Comparison of ENCODE assay signal across 18 cellular contexts in genomic region chr19:18597809-18598660, GRCh38. TPM values are rescaled to one million over a fixed set of nuclear protein-coding genes. Genes with fewer than 3 reads are reported as not detected.
A peak's percentile ranks its signal among the peaks of the same experiment; 100 is the strongest.
DNase-seq lines count a peak whose midpoint lies in the region; ATAC-seq and TF ChIP-seq lines count a peak whose summit lies in the region.
"Had no signal": no experiment of that assay in that cellular context is flagged by ENCODE, and none has a peak within 500 bp of the region (broad histone marks: within the 10 kb centered on the region; RNA-seq: fewer than 3 reads in every experiment).

No MANE protein-coding gene starts in this region.

- peaks cover 20% of the 10 kb centered on the region for H3K4me1 Mint-ChIP-seq in neural crest cell
- H3K4me1 Mint-ChIP-seq in CD8-positive, alpha-beta memory T cell = peaks cover 11 to 20% (median 13%) of the 10 kb centered on the region in 3 donors
- H3K4me1 Mint-ChIP-seq in stimulated activated naive CD8-positive, alpha-beta T cell treated with anti-CD3 and anti-CD28 coated beads, Interleukin-15, amount 100 ng/mL, for 72 hours = peaks cover 49% of the 10 kb centered on the region

- no peaks in the 10 kb centered on the region for H3K36me3 Mint-ChIP-seq in neural crest cell (ENCODE audit: low read depth)
- peaks cover 0 to under 1% (median 0%) of the 10 kb centered on the region in 3 donors for H3K36me3 Mint-ChIP-seq in CD8-positive, alpha-beta memory T cell

- no TSS peak for BruUV-seq in A673 (replicated peaks; lab: Mats Ljungman, UMichigan)

- POLR2A ChIA-PET in A673 (lab: Charles Lee; ENCODE audit: low non-redundant PET) = no interaction called here
- POLR2A ChIA-PET in CD8-positive, alpha-beta memory T cell (lab: Charles Lee) = interaction anchor here (0.6 kb wide), 1 partner anchor 605 kb away, joined by 5 read pairs; the partner anchor contains the start of gene NR2C2AP

- CTCF ChIA-PET in A673 (lab: Charles Lee) = interaction anchor here (0.6 kb wide), 1 partner anchor 74 kb away, joined by 3 read pairs; no protein-coding TSS in a partner anchor
- CTCF ChIA-PET in CD8-positive, alpha-beta memory T cell (lab: Charles Lee) = interaction anchor here (1.3 kb wide), 1 partner anchor 9 kb away, joined by 5 read pairs; the partner anchor contains the start of gene REX1BD

- in situ Hi-C loops in GM13977 (cut with MboI; ENCODE audit: low pct_unique_long_range_greater_than_20kb, low sequenced_read_pairs, unreplicated experiment) = no loop called here

- H3K27ac ChIP-seq in A673 (ENCODE audit: low read depth, low read length, poor library complexity, severe bottlenecking) = peak overlapping the region; percentile 83
- no peak overlapping the region for H3K27ac ChIP-seq in CD8-positive, alpha-beta memory T cell (ENCODE audit: low read depth, low read length)
- H3K27ac ChIP-seq: GM23248 had no signal

- H3K4me3 Mint-ChIP-seq in neural crest cell = peak overlapping the region; percentile 66
- H3K4me3 Mint-ChIP-seq in CD8-positive, alpha-beta memory T cell = no peak overlapping the region
- H3K4me3 Mint-ChIP-seq in stimulated activated naive CD8-positive, alpha-beta T cell treated with anti-CD3 and anti-CD28 coated beads, Interleukin-15, amount 100 ng/mL, for 72 hours = no peak overlapping the region

- no peaks in the 10 kb centered on the region for H3K27me3 ChIP-seq in A673 (replicated peaks; ENCODE audit: insufficient read depth, low read depth, low read length, poor library complexity)
- H3K27me3 ChIP-seq in CD8-positive, alpha-beta memory T cell (ENCODE audit: insufficient read depth, low read length, poor library complexity, severe bottlenecking) = peaks cover 7% of the 10 kb centered on the region

- H3K9me3 ChIP-seq in A673 (ENCODE audit: low read depth, low read length, poor library complexity, severe bottlenecking) = no peaks in the 10 kb centered on the region
- H3K9me3 ChIP-seq in CD8-positive, alpha-beta memory T cell (ENCODE audit: low read length) = no peaks in the 10 kb centered on the region
- H3K9me3 ChIP-seq: Caco-2 had no signal

- H3K27me3 Mint-ChIP-seq in neural crest cell (ENCODE audit: low read depth) = peaks cover 77% of the 10 kb centered on the region
- H3K27me3 Mint-ChIP-seq in CD8-positive, alpha-beta memory T cell = peaks cover 0 to 16% of the 10 kb centered on the region in 2 donors
- H3K27me3 Mint-ChIP-seq in stimulated activated naive CD8-positive, alpha-beta T cell treated with anti-CD3 and anti-CD28 coated beads, Interleukin-15, amount 100 ng/mL, for 72 hours = peaks cover 72% of the 10 kb centered on the region

- H3K27ac Mint-ChIP-seq in neural crest cell (ENCODE audit: unreplicated experiment) = no peak overlapping the region
- no peak overlapping the region for H3K27ac Mint-ChIP-seq in CD8-positive, alpha-beta memory T cell
- H3K27ac Mint-ChIP-seq in stimulated activated naive CD8-positive, alpha-beta T cell treated with anti-CD3 and anti-CD28 coated beads, Interleukin-15, amount 100 ng/mL, for 72 hours = no peak overlapping the region

- intact Hi-C loops in A673 (cut with micrococcal nuclease; ENCODE audit: unreplicated experiment) = loop anchor here (10.0 kb wide), 1 partner anchor 133 kb away; no protein-coding TSS in a partner anchor

- H3K4me3 ChIP-seq in A673 (ENCODE audit: low read depth, low read length, poor library complexity, severe bottlenecking) = no peak overlapping the region
- no peak overlapping the region for H3K4me3 ChIP-seq in CD8-positive, alpha-beta memory T cell (ENCODE audit: low read length)
- H3K4me3 ChIP-seq: GM23248 had no signal

- no peaks in the 10 kb centered on the region for H3K9me3 Mint-ChIP-seq in neural crest cell
- no peaks in the 10 kb centered on the region for H3K9me3 Mint-ChIP-seq in CD8-positive, alpha-beta memory T cell
- no peaks in the 10 kb centered on the region for H3K9me3 Mint-ChIP-seq in stimulated activated naive CD8-positive, alpha-beta T cell treated with anti-CD3 and anti-CD28 coated beads, Interleukin-15, amount 100 ng/mL, for 72 hours

- peaks cover 35% of the 10 kb centered on the region for H3K36me3 ChIP-seq in A673 (ENCODE audit: insufficient read depth, low read length, poor library complexity, severe bottlenecking)
- no peaks in the 10 kb centered on the region for H3K36me3 ChIP-seq in CD8-positive, alpha-beta memory T cell (ENCODE audit: insufficient read depth, low read length)

- TF ChIP-seq CTCF in A673 (conservative IDR thresholded peaks at IDR 0.05; ENCODE audit: low read depth, low read length) (no peak), GM13977 (IDR thresholded peaks at IDR 0.05; ENCODE audit: extremely low read depth, insufficient read depth, missing control alignments) (no peak), neural crest cell (conservative IDR thresholded peaks at IDR 0.05) (no peak)

- H3K4me1 ChIP-seq in A673 (ENCODE audit: insufficient read depth, low read length, poor library complexity, severe bottlenecking) = peaks cover 47% of the 10 kb centered on the region
- peaks cover 12% of the 10 kb centered on the region for H3K4me1 ChIP-seq in CD8-positive, alpha-beta memory T cell (ENCODE audit: insufficient read depth, low read length)

- ATAC-seq in GM21737 (IDR thresholded peaks at IDR 0.05; ENCODE audit: unreplicated experiment) = no peak
- no peak for ATAC-seq in stimulated activated naive CD8-positive, alpha-beta T cell treated with anti-CD3 and anti-CD28 coated beads, Interleukin-15, amount 100 ng/mL, for 72 hours

- DNase-seq in A673 (ENCODE audit: low spot score) = peak; percentile 58
- DNase-seq in GM13977 (ENCODE audit: low spot score) = peak; percentile 24
- peak; percentile 75 for DNase-seq in SK-N-DZ (ENCODE audit: low spot score)
- DNase-seq in neural crest cell (ENCODE audit: low read depth, low spot score) = no peak
- DNase-seq in activated CD8-positive, alpha-beta memory T cell treated with anti-CD3 and anti-CD28 coated beads, Interleukin-2, amount 50 U/mL, for 48 hours = no peak
- no peak for DNase-seq in CD8-positive, alpha-beta memory T cell
- DNase-seq in stimulated activated naive CD8-positive, alpha-beta T cell treated with anti-CD3 and anti-CD28 coated beads, Interleukin-15, amount 100 ng/mL, for 72 hours = no peak
- DNase-seq: Caco-2, DMS53, GM23248, KBM-7, NCI-H1436, NCI-H2029 treated with DMSO at 0.1 percent for 48 hours, NCI-H2171 treated with DMSO at 0.1 percent for 48 hours, NCI-H446 treated with DMSO at 0.1 percent for 48 hours, NCI-H748 treated with DMSO at 0.1 percent for 48 hours had no signal

RNA-seq across cellular contexts. Expression of gene CRLF1, which starts 8.6 kb away (rescaled TPM):
- 192 and 305 TPM in 2 replicates for total RNA-seq in A673 (2021)
- polyA plus RNA-seq in SK-N-DZ (2014; cell fraction: cytosol; rRNA removed) = 10.9 and 26.9 TPM in 2 replicates
- 5.0 and 5.3 TPM in 2 replicates for polyA plus RNA-seq in SK-N-DZ (2014; cell fraction: nucleus; rRNA removed)
- total RNA-seq in neural crest cell = 0.68 and 1.5 TPM in 2 replicates
- total RNA-seq in CD8-positive, alpha-beta memory T cell = not detected
- not detected for polyA plus RNA-seq in CD8-positive, alpha-beta memory T cell

RNA-seq across cellular contexts. Expression of gene REX1BD, which starts 9.4 kb away (rescaled TPM):
- 61.4 and 74.9 TPM in 2 replicates for total RNA-seq in A673 (2021)
- 112 and 138 TPM in 2 replicates for polyA plus RNA-seq in SK-N-DZ (2014; cell fraction: cytosol; rRNA removed)
- 476 and 597 TPM in 2 replicates for polyA plus RNA-seq in SK-N-DZ (2014; cell fraction: nucleus; rRNA removed)
- total RNA-seq in neural crest cell = 71.8 and 71.9 TPM in 2 replicates
- total RNA-seq in CD8-positive, alpha-beta memory T cell = 100 to 1,000 TPM; 107 to 110 TPM
- 169 TPM for polyA plus RNA-seq in CD8-positive, alpha-beta memory T cell

RNA-seq across cellular contexts. Expression of gene TMEM59L, which starts 14.6 kb away (rescaled TPM):
- 9.3 and 18.0 TPM in 2 replicates for total RNA-seq in A673 (2021)
- 8.1 and 9.2 TPM in 2 replicates for polyA plus RNA-seq in SK-N-DZ (2014; cell fraction: cytosol; rRNA removed)
- polyA plus RNA-seq in SK-N-DZ (2014; cell fraction: nucleus; rRNA removed) = 35.4 and 50.9 TPM in 2 replicates
- total RNA-seq in neural crest cell = 6.4 and 6.5 TPM in 2 replicates
- not detected for total RNA-seq in CD8-positive, alpha-beta memory T cell
- not detected for polyA plus RNA-seq in CD8-positive, alpha-beta memory T cell
- polyA plus RNA-seq: CD14-positive monocyte had no signal

RNA-seq across cellular contexts. Expression of gene UBA52, which starts 26.4 kb away (rescaled TPM):
- total RNA-seq in A673 (2021) (1,270 and 1,348 TPM in 2 replicates), neural crest cell (1,081 and 1,137 TPM in 2 replicates)
- 826 and 902 TPM in 2 replicates for polyA plus RNA-seq in SK-N-DZ (2014; cell fraction: cytosol; rRNA removed)
- 558 and 639 TPM in 2 replicates for polyA plus RNA-seq in SK-N-DZ (2014; cell fraction: nucleus; rRNA removed)
- 1,000 to 10,000 TPM; 1,684 to 1,700 TPM for total RNA-seq in CD8-positive, alpha-beta memory T cell
- polyA plus RNA-seq in CD8-positive, alpha-beta memory T cell = 1,487 TPM

RNA-seq across cellular contexts. Expression of gene KLHL26, which starts 38.8 kb away (rescaled TPM):
- total RNA-seq in A673 (2021) (16.3 and 16.8 TPM in 2 replicates), neural crest cell (11.1 and 12.3 TPM in 2 replicates)
- 3.0 and 6.1 TPM in 2 replicates for polyA plus RNA-seq in SK-N-DZ (2014; cell fraction: cytosol; rRNA removed)
- polyA plus RNA-seq in SK-N-DZ (2014; cell fraction: nucleus; rRNA removed) = 1.6 and 2.7 TPM in 2 replicates
- 10 to 100 TPM; 12.4 to 12.8 TPM for total RNA-seq in CD8-positive, alpha-beta memory T cell
- 5.1 TPM for polyA plus RNA-seq in CD8-positive, alpha-beta memory T cell

Comparison
In these comparisons a context has a peak if more than half of its experiments do, and no peak if none do; other contexts are left out.
1. DNase-seq: peak in A673 (single experiment), GM13977 (single experiment) and SK-N-DZ (single experiment); none in neural crest cell (single experiment), activated CD8-positive, alpha-beta memory T cell treated with anti-CD3 and anti-CD28 coated beads, Interleukin-2, amount 50 U/mL, for 48 hours (single experiment), CD8-positive, alpha-beta memory T cell (0 of 5) and stimulated activated naive CD8-positive, alpha-beta T cell treated with anti-CD3 and anti-CD28 coated beads, Interleukin-15, amount 100 ng/mL, for 72 hours (0 of 2).
2. RNA of gene CRLF1, which starts 8.6 kb away (total RNA-seq): 192 to 305 TPM in A673; 0.68 to 1.5 TPM in neural crest cell and not detected in CD8-positive, alpha-beta memory T cell; every median in the first group is over 10 times any median in the second.